ENCODE assay signal across 19 cellular contexts in genomic region chr5:179129607-179130071, GRCh38.
DNase-seq lines count a peak whose midpoint lies in the region; ATAC-seq and TF ChIP-seq lines count a peak whose summit lies in the region.
"Had no signal": no experiment of that assay in that cellular context is flagged by ENCODE, and none has a peak within 500 bp of the region (broad histone marks: within the 10 kb centered on the region; RNA-seq: fewer than 3 reads in every experiment).

No MANE protein-coding gene starts in this region.

- H3K9me3 ChIP-seq in right atrium auricular region (no peaks in the 10 kb centered on the region), endodermal cell (ENCODE audit: control insufficient read depth, low read length) (no peaks in the 10 kb centered on the region), osteoblast (ENCODE audit: low read depth, low read length) (no peaks in the 10 kb centered on the region)
- H3K9me3 ChIP-seq: SK-N-SH had no signal

- H3K4me1 ChIP-seq in right atrium auricular region: no peaks in the 10 kb centered on the region
- H3K4me1 ChIP-seq in endodermal cell (ENCODE audit: control insufficient read depth, insufficient read depth, low read length): no peaks in the 10 kb centered on the region
- no peaks in the 10 kb centered on the region for H3K4me1 ChIP-seq in osteoblast (ENCODE audit: insufficient read depth, low read length)

- H3K4me3 Mint-ChIP-seq in endodermal cell: no peak overlapping the region
- H3K4me3 Mint-ChIP-seq: IgD-negative memory B cell had no signal

- H3K4me3 ChIP-seq in right atrium auricular region: no peak overlapping the region
- H3K4me3 ChIP-seq in endodermal cell (ENCODE audit: low read length): no peak overlapping the region
- H3K4me3 ChIP-seq in osteoblast (ENCODE audit: insufficient read depth, low read length): no peak overlapping the region

- H3K9me3 Mint-ChIP-seq in endodermal cell: peaks cover 4% of the 10 kb centered on the region
- H3K9me3 Mint-ChIP-seq: IgD-negative memory B cell had no signal

- WGBS in endodermal cell (ENCODE audit: insufficient coverage in 1 of 2, insufficient read length in 1 of 2), 2 experiments: 91 to 94% methylated on average over 7 to 18 of the region's 18 CpGs

- no peak overlapping the region for H3K27ac Mint-ChIP-seq in endodermal cell
- H3K27ac Mint-ChIP-seq: IgD-negative memory B cell had no signal

- peaks cover 4% of the 10 kb centered on the region for H4K20me1 ChIP-seq in osteoblast (ENCODE audit: insufficient read depth, low read length)

- DNase-seq in Right ventricle myocardium superior: peak; percentile 13
- DNase-seq in right atrium auricular region (ENCODE audit: low spot score): no peak
- peak; percentile 16 for DNase-seq in endodermal cell
- peak; percentile 74 for DNase-seq in osteoblast (ENCODE audit: insufficient read length, low spot score, missing footprints)
- no peak for DNase-seq in midbrain (lab: John Stamatoyannopoulos, UW)
- DNase-seq: H7, Karpas-422, NCI-H1694, NCI-H2081, NCI-H2171, NCI-H345, NCI-H774, OCI-M1, SHP77 treated with DMSO at 0.1 percent for 48 hours, SK-N-SH had no signal

- no peak overlapping the region for H2AFZ ChIP-seq in osteoblast (ENCODE audit: low read length)

- no peaks in the 10 kb centered on the region for H3K4me1 Mint-ChIP-seq in endodermal cell
- H3K4me1 Mint-ChIP-seq: IgD-negative memory B cell had no signal

- ATAC-seq in Right ventricle myocardium superior (ENCODE audit: poor library complexity) (no peak), GM21447 (IDR thresholded peaks at IDR 0.05; ENCODE audit: unreplicated experiment) (no peak), GM21528 (IDR thresholded peaks at IDR 0.05; ENCODE audit: low FRiP score, unreplicated experiment) (no peak)

- no peak overlapping the region for H3K27ac ChIP-seq in right atrium auricular region
- H3K27ac ChIP-seq in endodermal cell (ENCODE audit: low read depth, low read length): no peak overlapping the region
- no peak overlapping the region for H3K27ac ChIP-seq in osteoblast (ENCODE audit: low read depth, low read length)
- H3K27ac ChIP-seq: C4-2B had no signal

- H3K4me2 ChIP-seq in osteoblast (ENCODE audit: insufficient read depth, low read length): no peak overlapping the region
- H3K4me2 ChIP-seq: SK-N-SH had no signal

- H3K27me3 Mint-ChIP-seq in endodermal cell (ENCODE audit: insufficient read depth): no peaks in the 10 kb centered on the region
- H3K27me3 Mint-ChIP-seq: IgD-negative memory B cell had no signal

- intact Hi-C loops in Right ventricle myocardium superior (cut with DNase I): no loop called here

- no peak overlapping the region for H3K9ac ChIP-seq in endodermal cell (ENCODE audit: extremely low read depth, low read length, poor library complexity, severe bottlenecking)
- H3K9ac ChIP-seq: SK-N-SH had no signal

- TF ChIP-seq CTCF in right atrium auricular region (IDR thresholded peaks at IDR 0.05) (no peak), endodermal cell (conservative IDR thresholded peaks at IDR 0.05) (no peak), osteoblast (IDR thresholded peaks at IDR 0.05; ENCODE audit: extremely low read depth, low read depth, low read length) (no peak)

- H3K36me3 ChIP-seq in right atrium auricular region (no peaks in the 10 kb centered on the region), endodermal cell (ENCODE audit: control insufficient read depth, insufficient read depth, low read length) (no peaks in the 10 kb centered on the region), osteoblast (ENCODE audit: insufficient read depth, low read length) (peaks cover 56% of the 10 kb centered on the region)

- no peaks in the 10 kb centered on the region for H3K36me3 Mint-ChIP-seq in endodermal cell (ENCODE audit: low read depth)
- H3K36me3 Mint-ChIP-seq: IgD-negative memory B cell had no signal

- H3K27me3 ChIP-seq in right atrium auricular region: no peaks in the 10 kb centered on the region
- H3K27me3 ChIP-seq in endodermal cell (ENCODE audit: control insufficient read depth, insufficient read depth, low read length, poor library complexity, severe bottlenecking): no peaks in the 10 kb centered on the region
- H3K27me3 ChIP-seq in osteoblast (ENCODE audit: insufficient read depth, low read length): no peaks in the 10 kb centered on the region

- H3K79me2 ChIP-seq in osteoblast (ENCODE audit: insufficient read depth, low read length): no peaks in the 10 kb centered on the region

Comparison
In these comparisons a context has a peak if more than half of its experiments do, and no peak if none do; other contexts are left out.
1. DNase-seq: peak in Right ventricle myocardium superior (single experiment), endodermal cell (single experiment) and osteoblast (single experiment); none in right atrium auricular region (single experiment) and midbrain (single experiment).